40 cellular contexts compared by ENCODE assay signal in genomic region chr1:119376594-119376993, GRCh38. TPM values are rescaled to one million over a fixed set of nuclear protein-coding genes. Genes with fewer than 3 reads are reported as not detected.
"Had no signal": no experiment of that assay in that cellular context is flagged by ENCODE, and none has a peak within 500 bp of the region (broad histone marks: within the 10 kb centered on the region; RNA-seq: fewer than 3 reads in every experiment).

No MANE protein-coding gene starts in this region.

- FAIRE-seq: astrocyte had no signal

- H3K4me1 ChIP-seq: ascending aorta, breast epithelium had no signal

- DNase-seq: activated effector memory CD4-positive, alpha-beta T cell treated with anti-CD3 and anti-CD28 coated beads, Interleukin-2, amount 50 U/mL, for 16 hours; activated effector memory CD4-positive, alpha-beta T cell treated with Interleukin-2 at 50 U/mL for 16 hours; activated gamma-delta T cell; activated gamma-delta T cell treated with Interleukin-2 at 50 U/mL for 16 hours; activated naive CD4-positive, alpha-beta T cell; activated naive CD4-positive, alpha-beta T cell treated with anti-CD3 and anti-CD28 coated beads for 36 hours; activated naive CD4-positive, alpha-beta T cell treated with anti-CD3 and anti-CD28 coated beads, Interleukin-2, amount 10 ng/mL, durations not matched to agents 7 days and 5 days; activated naive CD4-positive, alpha-beta T cell treated with anti-CD3 and anti-CD28 coated beads, Interleukin-2, amount 50 U/mL, for 16 hours; activated naive CD4-positive, alpha-beta T cell treated with Interleukin-2 at 50 U/mL for 16 hours; activated naive CD8-positive, alpha-beta T cell treated with anti-CD3 and anti-CD28 coated beads for 36 hours; activated naive CD8-positive, alpha-beta T cell treated with anti-CD3 and anti-CD28 coated beads, Interleukin-2, amount 10 ng/mL, durations not matched to agents 7 days and 5 days; activated naive CD8-positive, alpha-beta T cell treated with anti-CD3 and anti-CD28 coated beads, Interleukin-2, amount 50 U/mL, for 24 hours; activated T-cell treated with anti-CD3 and anti-CD28 coated beads for 4 hours; activated T-cell treated with anti-CD3 and anti-CD28 coated beads, Interleukin-2, amount 50 U/mL, for 1 hour; activated T-cell treated with anti-CD3 and anti-CD28 coated beads, Interleukin-2, amount 50 U/mL, for 24 hours; activated T-cell treated with anti-CD3 and anti-CD28 coated beads, Interleukin-2, amount 50 U/mL, for 4 hours; activated T-cell treated with anti-CD3 and anti-CD28 coated beads, Interleukin-2, amount 50 U/mL, for 48 hours; activated T-cell treated with anti-CD3 and anti-CD28 coated beads, Interleukin-2, amount 50 U/mL, for 72 hours; adrenal gland; amniotic stem cell; amygdala; anterior cingulate cortex; aorta; body of pancreas; brain microvascular endothelial cell; caudate nucleus; central memory CD4-positive, alpha-beta T cell; cerebellar nuclear complex had no signal

- H3K4me3 ChIP-seq: adrenal gland, ascending aorta, body of pancreas, breast epithelium, cardiac muscle cell had no signal

- H3K9me3 ChIP-seq: adrenal gland, ascending aorta, body of pancreas, breast epithelium had no signal

- H3K27me3 ChIP-seq: adrenal gland, ascending aorta, body of pancreas, brain microvascular endothelial cell, breast epithelium, cardiac muscle cell had no signal

- H3K27ac ChIP-seq: ascending aorta, body of pancreas, brain microvascular endothelial cell, breast epithelium, cardiac muscle cell had no signal

- ATAC-seq: activated naive CD4-positive, alpha-beta T cell treated with anti-CD3 and anti-CD28 coated beads, Interleukin-2, amount 50 U/mL, for 72 hours; activated naive CD8-positive, alpha-beta T cell treated with anti-CD3 and anti-CD28 coated beads, Interleukin-2, amount 50 U/mL, for 24 hours; activated T-cell treated with anti-CD3 and anti-CD28 coated beads, Interleukin-2, amount 50 U/mL, for 4 hours; activated T-cell treated with anti-CD3 and anti-CD28 coated beads, Interleukin-2, amount 50 U/mL, for 72 hours; activated T-helper 17 cell treated with anti-CD3 and anti-CD28 coated beads, Interleukin-2, amount 50 U/mL, for 72 hours; body of pancreas had no signal

- H3K36me3 ChIP-seq: adrenal gland, ascending aorta, brain microvascular endothelial cell, breast epithelium, cardiac muscle cell had no signal

RNA-seq across cellular contexts. Expression of gene HAO2, which starts 8.0 kb away (rescaled TPM):
- total RNA-seq: activated naive CD4-positive, alpha-beta T cell treated with anti-CD3 and anti-CD28 coated beads for 36 hours; activated naive CD4-positive, alpha-beta T cell treated with anti-CD3 and anti-CD28 coated beads, Interleukin-2, amount 50 U/mL, for 72 hours; activated naive CD8-positive, alpha-beta T cell treated with anti-CD3 and anti-CD28 coated beads for 36 hours; activated naive CD8-positive, alpha-beta T cell treated with anti-CD3 and anti-CD28 coated beads, Interleukin-2, amount 10 ng/mL, durations not matched to agents 7 days and 5 days; activated T-cell treated with anti-CD3 and anti-CD28 coated beads, Interleukin-2, amount 50 U/mL, for 4 hours; activated T-cell treated with anti-CD3 and anti-CD28 coated beads, Interleukin-2, amount 50 U/mL, for 72 hours; activated T-helper 1 cell treated with anti-CD3 and anti-CD28 coated beads, Interleukin-12 subunit alpha, Interleukin-12 subunit beta, Interleukin-2, Interleukin-4 antibody, amounts not matched to agents 30 ng/mL and 10 ng/mL and 1 ng/mL, durations not matched to agents 14 hours and 24 hours and 36 hours; activated T-helper 17 cell treated with anti-CD3 and anti-CD28 coated beads, Interleukin-2, amount 50 U/mL, for 72 hours; activated T-helper 2 cell treated with anti-CD3 and anti-CD28 coated beads, Interferon-gamma antibody, Interleukin-2, Interleukin-4, amounts not matched to agents 10 μg/mL and 5 μg/mL and 100 μg/mL, durations not matched to agents 14 hours and 24 hours and 36 hours; aorta; ascending aorta; astrocyte; body of pancreas; bronchial epithelial cell; cardiac muscle cell; cardiac septum; cerebellum had no signal
- polyA plus RNA-seq: adipose tissue, aorta, cardiac muscle cell had no signal

RNA-seq across cellular contexts. Expression of gene HSD3B2, which starts 38.4 kb away (rescaled TPM):
- total RNA-seq: activated naive CD4-positive, alpha-beta T cell treated with anti-CD3 and anti-CD28 coated beads for 36 hours; activated naive CD4-positive, alpha-beta T cell treated with anti-CD3 and anti-CD28 coated beads, Interleukin-2, amount 50 U/mL, for 72 hours; activated naive CD8-positive, alpha-beta T cell treated with anti-CD3 and anti-CD28 coated beads for 36 hours; activated naive CD8-positive, alpha-beta T cell treated with anti-CD3 and anti-CD28 coated beads, Interleukin-2, amount 10 ng/mL, durations not matched to agents 7 days and 5 days; activated T-cell treated with anti-CD3 and anti-CD28 coated beads, Interleukin-2, amount 50 U/mL, for 72 hours; activated T-helper 1 cell treated with anti-CD3 and anti-CD28 coated beads, Interleukin-12 subunit alpha, Interleukin-12 subunit beta, Interleukin-2, Interleukin-4 antibody, amounts not matched to agents 30 ng/mL and 10 ng/mL and 1 ng/mL, durations not matched to agents 14 hours and 24 hours and 36 hours; activated T-helper 17 cell treated with anti-CD3 and anti-CD28 coated beads, Interleukin-2, amount 50 U/mL, for 72 hours; activated T-helper 2 cell treated with anti-CD3 and anti-CD28 coated beads, Interferon-gamma antibody, Interleukin-2, Interleukin-4, amounts not matched to agents 10 μg/mL and 5 μg/mL and 100 μg/mL, durations not matched to agents 14 hours and 24 hours and 36 hours; astrocyte; body of pancreas; breast epithelium; bronchial epithelial cell; cardiac septum; cerebellum had no signal
- polyA plus RNA-seq: cardiac muscle cell had no signal
